15 cellular contexts compared by ENCODE assay signal in genomic region chr18:31099490-31100230, GRCh38. TPM values are rescaled to one million over a fixed set of nuclear protein-coding genes. Genes with fewer than 3 reads are reported as not detected.
A peak's percentile ranks its signal among the peaks of the same experiment; 100 is the strongest.
DNase-seq lines count a peak whose midpoint lies in the region; ATAC-seq and TF ChIP-seq lines count a peak whose summit lies in the region.
"Had no signal": no experiment of that assay in that cellular context is flagged by ENCODE, and none has a peak within 500 bp of the region (broad histone marks: within the 10 kb centered on the region; RNA-seq: fewer than 3 reads in every experiment).

No MANE protein-coding gene starts in this region.

- H3K4me3 Mint-ChIP-seq in nephron progenitor cell: peak overlapping the region; percentile 90
- H3K4me3 Mint-ChIP-seq: activated T-cell treated with anti-CD3 and anti-CD28 coated beads, Interleukin-2, amount 50 U/mL, for 72 hours; natural killer cell had no signal

- peaks cover 10% of the 10 kb centered on the region for H3K9me3 Mint-ChIP-seq in nephron progenitor cell

- peak overlapping the region; percentile 86 for H3K27ac Mint-ChIP-seq in nephron progenitor cell
- H3K27ac Mint-ChIP-seq: activated T-cell treated with anti-CD3 and anti-CD28 coated beads, Interleukin-2, amount 50 U/mL, for 72 hours; natural killer cell had no signal

- peaks cover 64% of the 10 kb centered on the region for H3K4me1 Mint-ChIP-seq in nephron progenitor cell
- H3K4me1 Mint-ChIP-seq: natural killer cell had no signal

- DNase-seq in LoVo (ENCODE audit: low spot score) (peak; percentile 86), epithelial cell of prostate (ENCODE audit: low read depth, low spot score) (no peak), nephron progenitor cell (peak; percentile 1), NCI-H1417 treated with DMSO at 0.1 percent for 48 hours (lab: John Stamatoyannopoulos, UW) (no peak), AG08396 (ENCODE audit: low spot score) (no peak), left lobe of liver (ENCODE audit: low spot score) (no peak), ACHN (no peak)
- DNase-seq: activated T-cell treated with anti-CD3 and anti-CD28 coated beads, Interleukin-2, amount 50 U/mL, for 72 hours; aorta; DMS153; natural killer cell; NCI-H2171 treated with DMSO at 0.1 percent for 48 hours; upper lobe of left lung had no signal

- no peaks in the 10 kb centered on the region for H3K27me3 Mint-ChIP-seq in nephron progenitor cell (ENCODE audit: low read depth, poor library complexity)

- peaks cover 35% of the 10 kb centered on the region for H3K36me3 Mint-ChIP-seq in nephron progenitor cell (ENCODE audit: low read depth)

- in situ Hi-C loops in ACHN (cut with HindIII; ENCODE audit: low pct_ligation_motif_present, low pct_unique_long_range_greater_than_20kb, low sequenced_read_pairs): no loop called here

- TF ChIP-seq CTCF in 22Rv1 (IDR thresholded peaks at IDR 0.05): no peak
- no peak for TF ChIP-seq CTCF in nephron progenitor cell (IDR thresholded peaks at IDR 0.05)

- H3K27ac ChIP-seq in 22Rv1 (peak overlapping the region; percentile 48), epithelial cell of prostate (peak overlapping the region; percentile 96)

- ATAC-seq in left lobe of liver: no peak
- ATAC-seq: activated T-cell treated with anti-CD3 and anti-CD28 coated beads, Interleukin-2, amount 50 U/mL, for 72 hours; natural killer cell had no signal

RNA-seq across cellular contexts. Expression of gene DSC2, which starts 2.6 kb away (rescaled TPM):
- total RNA-seq in left lobe of liver: 4.6 TPM
- total RNA-seq: activated T-cell treated with anti-CD3 and anti-CD28 coated beads, Interleukin-2, amount 50 U/mL, for 72 hours; endothelial cell of umbilical vein had no signal

RNA-seq across cellular contexts. Expression of gene DSC3, which starts 57.1 kb away (rescaled TPM):
- 0.03 TPM for total RNA-seq in left lobe of liver
- total RNA-seq: activated T-cell treated with anti-CD3 and anti-CD28 coated beads, Interleukin-2, amount 50 U/mL, for 72 hours; natural killer cell had no signal

Comparison
In these comparisons a context has a peak if more than half of its experiments do, and no peak if none do; other contexts are left out.
1. DNase-seq: peak in LoVo (single experiment) and nephron progenitor cell (single experiment); none in epithelial cell of prostate (single experiment), NCI-H1417 treated with DMSO at 0.1 percent for 48 hours (single experiment), AG08396 (single experiment), left lobe of liver (single experiment) and ACHN (single experiment).